ENCODE assay signal across 20 cellular contexts in the genomic region with DNA sequence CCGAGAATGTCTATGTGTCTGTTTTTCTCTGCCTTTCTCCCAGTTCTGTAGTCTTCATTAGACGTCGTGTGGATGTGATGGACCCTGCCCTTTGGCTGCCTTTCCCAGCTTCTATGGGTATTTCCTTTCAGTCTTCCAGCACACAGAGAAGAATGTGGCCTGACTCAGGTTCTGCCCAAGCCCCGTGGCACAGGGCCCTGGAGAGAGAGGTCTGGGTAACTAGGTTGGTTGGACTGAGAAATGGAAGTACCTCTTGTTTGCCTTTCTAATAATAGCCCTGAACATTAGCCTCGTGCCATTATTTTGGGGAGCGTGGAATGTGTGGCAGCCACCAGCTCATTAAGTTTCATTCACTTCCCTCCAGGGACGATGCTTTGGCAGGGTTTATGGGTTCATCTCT. TPM values are rescaled to one million over a fixed set of nuclear protein-coding genes. Genes with fewer than 3 reads are reported as not detected.
A peak's percentile ranks its signal among the peaks of the same experiment; 100 is the strongest.
DNase-seq lines count a peak whose midpoint lies in the region; ATAC-seq, FAIRE-seq and TF ChIP-seq lines count a peak whose summit lies in the region.
"Had no signal": no experiment of that assay in that cellular context is flagged by ENCODE, and none has a peak within 500 bp of the region (broad histone marks: within the 10 kb centered on the region; RNA-seq: fewer than 3 reads in every experiment).

No MANE protein-coding gene starts in this region.

- WGBS in HepG2 (ENCODE audit: low lambda C conversion rate) = 93% methylated on average over 7 of the region's 7 CpGs

- H3K9me3 ChIP-seq in CD8-positive, alpha-beta T cell (ENCODE audit: low read length) = no peaks in the 10 kb centered on the region
- no peaks in the 10 kb centered on the region for H3K9me3 ChIP-seq in HepG2 (ENCODE audit: low read length)

- H4K20me1 ChIP-seq in HepG2 (ENCODE audit: insufficient read depth, low read length) = no peaks in the 10 kb centered on the region

- intact Hi-C loops in CD8-positive, alpha-beta T cell (cut with DNase I, micrococcal nuclease) = no loop called here
- intact Hi-C loops in activated B cell treated with CpG ODN at 0.5 μM for 24 hours (cut with micrococcal nuclease) = loop anchor here (2.0 to 10.0 kb wide), 2 partner anchors 14 to 358 kb away; no protein-coding TSS in a partner anchor
- intact Hi-C loops in left ventricle myocardium superior (cut with micrococcal nuclease) = no loop called here
- intact Hi-C loops in HepG2 (cut with micrococcal nuclease; ENCODE audit: unreplicated experiment) = no loop called here

- no peaks in the 10 kb centered on the region for H3K27me3 Mint-ChIP-seq in CD8-positive, alpha-beta T cell (ENCODE audit: low read depth)
- H3K27me3 Mint-ChIP-seq in activated B cell treated with CpG ODN at 0.5 μM for 24 hours = no peaks in the 10 kb centered on the region

- no peak overlapping the region for H3K4me2 ChIP-seq in HepG2 (ENCODE audit: low read depth, low read length)

- H3K27ac ChIP-seq in CD8-positive, alpha-beta T cell (ENCODE audit: low read depth, low read length) = no peak overlapping the region
- no peak overlapping the region for H3K27ac ChIP-seq in HepG2 (ENCODE audit: extremely low read length, insufficient read depth, low read length)
- H3K27ac ChIP-seq: C4-2B had no signal

- no peaks in the 10 kb centered on the region for H3K27me3 ChIP-seq in CD8-positive, alpha-beta T cell (ENCODE audit: insufficient read depth, low read length)
- H3K27me3 ChIP-seq in HepG2 (ENCODE audit: control insufficient read depth in 1 of 2, insufficient read depth in 2 of 2, low read length in 2 of 2) = no peaks in the 10 kb centered on the region; a peak in 1 of 5 replicates

- H3K27ac Mint-ChIP-seq in CD8-positive, alpha-beta T cell = peak overlapping the region; percentile 82
- H3K27ac Mint-ChIP-seq in activated B cell treated with CpG ODN at 0.5 μM for 24 hours = peak overlapping the region; percentile 9

- peaks cover 66% of the 10 kb centered on the region for H3K4me1 Mint-ChIP-seq in CD8-positive, alpha-beta T cell (ENCODE audit: low read depth)
- peaks cover 69% of the 10 kb centered on the region for H3K4me1 Mint-ChIP-seq in activated B cell treated with CpG ODN at 0.5 μM for 24 hours

- peaks cover 3% of the 10 kb centered on the region for H3K36me3 ChIP-seq in CD8-positive, alpha-beta T cell (ENCODE audit: insufficient read depth, low read length)
- H3K36me3 ChIP-seq in HepG2 (replicated peaks in 1 of 2; ENCODE audit: control insufficient read depth in 1 of 2, insufficient read depth in 2 of 2, low read length in 2 of 2) = peaks cover 5 to 6% of the 10 kb centered on the region in 2 experiments; a peak in 4 of 5 replicates

- no peaks in the 10 kb centered on the region for H3K9me3 Mint-ChIP-seq in CD8-positive, alpha-beta T cell
- no peaks in the 10 kb centered on the region for H3K9me3 Mint-ChIP-seq in activated B cell treated with CpG ODN at 0.5 μM for 24 hours

- FAIRE-seq in HepG2 (lab: Jason Lieb, UNC) = no peak
- FAIRE-seq: endothelial cell of umbilical vein, G401.6 had no signal

- BruUV-seq in HepG2 (replicated peaks; lab: Mats Ljungman, UMichigan) = no TSS peak

- peaks cover 68% of the 10 kb centered on the region for H3K4me1 ChIP-seq in CD8-positive, alpha-beta T cell (ENCODE audit: insufficient read depth, low read length)
- peaks cover 67% of the 10 kb centered on the region for H3K4me1 ChIP-seq in HepG2 (ENCODE audit: insufficient read depth, low read length)

- H3K9ac ChIP-seq in HepG2 (ENCODE audit: insufficient read depth, low read depth, low read length) = no peak overlapping the region

- no peaks in the 10 kb centered on the region for H3K79me2 ChIP-seq in HepG2 (ENCODE audit: insufficient read depth, low read length)

- TF ChIP-seq EP300 in HepG2 (IDR thresholded peaks at IDR 0.05; ENCODE audit: low read depth in 2 of 2, low read length in 2 of 2) = no peak
- TF ChIP-seq EP300 in HepG2 (CRISPR knock-in tag; IDR thresholded peaks at IDR 0.05; ENCODE audit: borderline replicate concordance) = no peak

- no peak for TF ChIP-seq RAD21 in HepG2 (CRISPR knock-in tag; IDR thresholded peaks at IDR 0.05)

- ATAC-seq in CD8-positive, alpha-beta T cell = no peak
- no peak for ATAC-seq in activated B cell treated with CpG ODN at 0.5 μM for 24 hours (ENCODE audit: low read depth)
- peak; percentile 42 for ATAC-seq in left ventricle myocardium superior
- ATAC-seq in HG03025 (IDR thresholded peaks at IDR 0.05; ENCODE audit: low FRiP score, unreplicated experiment) = no peak
- ATAC-seq in HepG2 = no peak
- ATAC-seq: PC-3 had no signal

- no peak for DNase-seq in CD8-positive, alpha-beta T cell
- DNase-seq in activated B cell treated with CpG ODN at 0.5 μM for 24 hours = no peak
- peak; percentile 71 for DNase-seq in left ventricle myocardium superior
- DNase-seq in renal cortical epithelial cell (ENCODE audit: low read depth) = peak; percentile 25
- DNase-seq in HepG2 (ENCODE audit: low spot score) = no peak
- DNase-seq in AML-193 (lab: John Stamatoyannopoulos, UW) = no peak
- DNase-seq in COLO829 (ENCODE audit: low spot score) = no peak
- DNase-seq: activated CD4-positive, alpha-beta T cell treated with anti-CD3 and anti-CD28 coated beads for 1 hour; activated T-cell treated with anti-CD3 and anti-CD28 coated beads, Interleukin-2, amount 50 U/mL, for 48 hours; glutamatergic neuron; NCI-H1417; NCI-H510A; PC-3; stimulated activated CD4-positive, alpha-beta T cell treated with anti-CD3 and anti-CD28 coated beads, Interleukin-4, amount 100 ng/mL, for 1 hour; stimulated activated naive CD4-positive, alpha-beta T cell treated with Interleukin-2 at 50 U/mL for 16 hours; SW 1271 had no signal

- no peak overlapping the region for H2AFZ ChIP-seq in HepG2 (ENCODE audit: low read length)

- H3K4me3 ChIP-seq in CD8-positive, alpha-beta T cell (ENCODE audit: low read depth, low read length) = no peak overlapping the region
- H3K4me3 ChIP-seq in HepG2 (replicated peaks in 1 of 3; ENCODE audit: insufficient read depth in 1 of 3, low read depth in 2 of 3, low read length in 3 of 3) = no peak overlapping the region

- TF ChIP-seq POLR2A in HepG2 (IDR thresholded peaks at IDR 0.05; ENCODE audit: insufficient read depth in 1 of 2, low read depth in 2 of 2, low read length in 2 of 2) = no peak

- in situ Hi-C loops in HepG2 (cut with HindIII; ENCODE audit: extremely low pct_ligation_motif_present, low pct_unique_long_range_greater_than_20kb) = no loop called here

- POLR2A ChIA-PET in CD8-positive, alpha-beta T cell (lab: Charles Lee) = interaction anchor here (0.6 to 1.6 kb wide), 2 partner anchors 9 to 675 kb away, joined by 5 to 6 read pairs; no protein-coding TSS in a partner anchor
- POLR2A ChIA-PET in activated B cell treated with CpG ODN at 0.5 μM for 24 hours (lab: Charles Lee) (interaction anchor here (0.8 to 1.7 kb wide), 3 partner anchors 9 to 42 kb away, joined by 3 to 20 read pairs (median 4); no protein-coding TSS in a partner anchor), HepG2 (lab: Yijun Ruan, JAX) (no interaction called here)

- peaks cover 18% of the 10 kb centered on the region for H3K36me3 Mint-ChIP-seq in CD8-positive, alpha-beta T cell
- H3K36me3 Mint-ChIP-seq in activated B cell treated with CpG ODN at 0.5 μM for 24 hours (ENCODE audit: low read depth) = peaks cover 15% of the 10 kb centered on the region

- no peak overlapping the region for H3K4me3 Mint-ChIP-seq in CD8-positive, alpha-beta T cell
- H3K4me3 Mint-ChIP-seq in activated B cell treated with CpG ODN at 0.5 μM for 24 hours = no peak overlapping the region

- TF ChIP-seq CTCF in CD8-positive, alpha-beta T cell (IDR thresholded peaks at IDR 0.05) = no peak
- no peak for TF ChIP-seq CTCF in activated B cell treated with CpG ODN at 0.5 μM for 24 hours (IDR thresholded peaks at IDR 0.05)
- TF ChIP-seq CTCF in HepG2 (CRISPR knock-in tag; IDR thresholded peaks at IDR 0.05) = no peak

- CTCF ChIA-PET in CD8-positive, alpha-beta T cell (lab: Charles Lee) = interaction anchor here (0.7 to 2.8 kb wide), 3 partner anchors 9 to 42 kb away, joined by 3 to 18 read pairs (median 11); no protein-coding TSS in a partner anchor
- CTCF ChIA-PET in activated B cell treated with CpG ODN at 0.5 μM for 24 hours (lab: Charles Lee) = interaction anchor here (0.8 to 4.3 kb wide), 3 partner anchors 10 to 103 kb away, joined by 3 to 19 read pairs (median 4); no protein-coding TSS in a partner anchor
- CTCF ChIA-PET in HepG2 (lab: Yijun Ruan, JAX; ENCODE audit: low intra/inter-chr PET ratio, low total read pairs) = no interaction called here

RNA-seq across cellular contexts. Expression of a gene that starts 3.9 kb away (rescaled TPM):
- 10 to 100 TPM; 38.9 to 39.3 TPM for total RNA-seq in CD8-positive, alpha-beta T cell
- 12.5 and 13.6 TPM in 2 replicates for total RNA-seq in activated B cell treated with CpG ODN at 0.5 μM for 24 hours
- total RNA-seq in left ventricle myocardium superior = 25.9 TPM
- 5.0 and 8.2 TPM in 2 replicates for total RNA-seq in renal cortical epithelial cell
- total RNA-seq in HepG2 (2016; rRNA removed; fragmentation: Illumina TruSeq; extraction: Trizol) = 2.2 and 3.0 TPM in 2 replicates
- 0.40 and 0.79 TPM in 2 replicates for total RNA-seq in HepG2 (2016; cell fraction: cytosol; rRNA removed; fragmentation: Illumina TruSeq; extraction: Trizol; ENCODE audit: low read depth)
- total RNA-seq in HepG2 (2016; cell fraction: insoluble cytoplasmic fraction; rRNA removed; fragmentation: Illumina TruSeq; extraction: Trizol) = 1.9 and 2.6 TPM in 2 replicates
- 1.6 and 1.8 TPM in 2 replicates for total RNA-seq in HepG2 (2016; cell fraction: membrane; rRNA removed; fragmentation: Illumina TruSeq; extraction: Trizol)
- 3.4 and 3.8 TPM in 2 replicates for total RNA-seq in HepG2 (2016; cell fraction: nucleus; rRNA removed; fragmentation: Illumina TruSeq; extraction: Trizol)
- 2.4 and 2.9 TPM in 2 replicates for polyA plus RNA-seq in HepG2 (2011; rRNA removed)
- 1.2 and 1.3 TPM in 2 replicates for polyA plus RNA-seq in HepG2 (2011; cell fraction: cytosol; rRNA removed)
- polyA plus RNA-seq in HepG2 (2011; cell fraction: nucleus; rRNA removed) = 4.7 and 5.1 TPM in 2 replicates
- 2.9 and 4.3 TPM in 2 replicates for polyA plus RNA-seq in HepG2 (2012)
- 0.14 and 0.19 TPM in 2 replicates for polyA plus RNA-seq in HepG2 (2016; cell fraction: cytosol; fragmentation: Illumina TruSeq; extraction: Trizol; ENCODE audit: low read depth)
- 2.9 and 3.1 TPM in 2 replicates for polyA plus RNA-seq in HepG2 (2016; cell fraction: insoluble cytoplasmic fraction; fragmentation: Illumina TruSeq; extraction: Trizol; ENCODE audit: low read depth)
- polyA plus RNA-seq in HepG2 (2016; cell fraction: membrane; fragmentation: Illumina TruSeq; extraction: Trizol; ENCODE audit: low read depth) = 0.69 and 0.73 TPM in 2 replicates
- polyA plus RNA-seq in HepG2 (2016; cell fraction: nucleus; fragmentation: Illumina TruSeq; extraction: Trizol; ENCODE audit: insufficient read depth, low read depth) = 6.6 and 7.8 TPM in 2 replicates
- polyA minus RNA-seq in HepG2 (2011; rRNA and poly(A)+ RNA removed; ENCODE audit: low replicate concordance) = 4.0 and 8.3 TPM in 2 replicates
- 1.7 and 1.9 TPM in 2 replicates for polyA minus RNA-seq in HepG2 (2011; cell fraction: cytosol; rRNA and poly(A)+ RNA removed)
- polyA minus RNA-seq in HepG2 (2011; cell fraction: nucleus; rRNA and poly(A)+ RNA removed) = 2.8 and 3.6 TPM in 2 replicates

RNA-seq across cellular contexts. Expression of a gene that starts 29.8 kb away (rescaled TPM):
- 1 to 10 TPM; 1.8 to 2.8 TPM for total RNA-seq in CD8-positive, alpha-beta T cell
- total RNA-seq in activated B cell treated with CpG ODN at 0.5 μM for 24 hours (0.11 and 0.29 TPM in 2 replicates), left ventricle myocardium superior (6.9 TPM), renal cortical epithelial cell (0.17 and 0.30 TPM in 2 replicates), HepG2 (2016; rRNA removed; fragmentation: Illumina TruSeq; extraction: Trizol) (not detected in 2 replicates)
- total RNA-seq in HepG2 (2016; cell fraction: cytosol; rRNA removed; fragmentation: Illumina TruSeq; extraction: Trizol; ENCODE audit: low read depth) = not detected in 2 replicates
- not detected in 2 replicates for total RNA-seq in HepG2 (2016; cell fraction: insoluble cytoplasmic fraction; rRNA removed; fragmentation: Illumina TruSeq; extraction: Trizol)
- not detected in 2 replicates for total RNA-seq in HepG2 (2016; cell fraction: membrane; rRNA removed; fragmentation: Illumina TruSeq; extraction: Trizol)
- not detected in 2 replicates for total RNA-seq in HepG2 (2016; cell fraction: nucleus; rRNA removed; fragmentation: Illumina TruSeq; extraction: Trizol)
- polyA plus RNA-seq in HepG2 (2011; rRNA removed) = not detected in 2 replicates
- not detected in 2 replicates for polyA plus RNA-seq in HepG2 (2011; cell fraction: cytosol; rRNA removed)
- not detected in 2 replicates for polyA plus RNA-seq in HepG2 (2011; cell fraction: nucleus; rRNA removed)
- polyA plus RNA-seq in HepG2 (2012) = not detected in 2 replicates
- polyA plus RNA-seq in HepG2 (2016; cell fraction: cytosol; fragmentation: Illumina TruSeq; extraction: Trizol; ENCODE audit: low read depth) = not detected in 2 replicates
- polyA plus RNA-seq in HepG2 (2016; cell fraction: insoluble cytoplasmic fraction; fragmentation: Illumina TruSeq; extraction: Trizol; ENCODE audit: low read depth) = not detected in 2 replicates
- not detected in 2 replicates for polyA plus RNA-seq in HepG2 (2016; cell fraction: membrane; fragmentation: Illumina TruSeq; extraction: Trizol; ENCODE audit: low read depth)
- not detected in 2 replicates for polyA plus RNA-seq in HepG2 (2016; cell fraction: nucleus; fragmentation: Illumina TruSeq; extraction: Trizol; ENCODE audit: insufficient read depth, low read depth)
- polyA minus RNA-seq in HepG2 (2011; rRNA and poly(A)+ RNA removed; ENCODE audit: low replicate concordance) = not detected in 2 replicates
- not detected in 2 replicates for polyA minus RNA-seq in HepG2 (2011; cell fraction: cytosol; rRNA and poly(A)+ RNA removed)
- not detected in 2 replicates for polyA minus RNA-seq in HepG2 (2011; cell fraction: nucleus; rRNA and poly(A)+ RNA removed)
- total RNA-seq: PC-3 had no signal

RNA-seq across cellular contexts. Expression of a gene that starts 45.7 kb away (rescaled TPM):
- total RNA-seq in CD8-positive, alpha-beta T cell = 100 to 1,000 TPM; 126 to 130 TPM
- total RNA-seq in activated B cell treated with CpG ODN at 0.5 μM for 24 hours (27.9 and 35.8 TPM in 2 replicates), left ventricle myocardium superior (18.7 TPM), renal cortical epithelial cell (41.6 and 44.6 TPM in 2 replicates), HepG2 (2016; rRNA removed; fragmentation: Illumina TruSeq; extraction: Trizol) (28.4 and 33.8 TPM in 2 replicates)
- 3.8 and 4.0 TPM in 2 replicates for total RNA-seq in HepG2 (2016; cell fraction: cytosol; rRNA removed; fragmentation: Illumina TruSeq; extraction: Trizol; ENCODE audit: low read depth)
- 28.8 and 35.2 TPM in 2 replicates for total RNA-seq in HepG2 (2016; cell fraction: insoluble cytoplasmic fraction; rRNA removed; fragmentation: Illumina TruSeq; extraction: Trizol)
- total RNA-seq in HepG2 (2016; cell fraction: membrane; rRNA removed; fragmentation: Illumina TruSeq; extraction: Trizol) = 10.9 and 13.5 TPM in 2 replicates
- 19.3 and 24.6 TPM in 2 replicates for total RNA-seq in HepG2 (2016; cell fraction: nucleus; rRNA removed; fragmentation: Illumina TruSeq; extraction: Trizol)
- polyA plus RNA-seq in HepG2 (2011; rRNA removed) = 17.7 and 24.4 TPM in 2 replicates
- polyA plus RNA-seq in HepG2 (2011; cell fraction: cytosol; rRNA removed) = 23.1 and 25.7 TPM in 2 replicates
- 23.3 and 25.9 TPM in 2 replicates for polyA plus RNA-seq in HepG2 (2011; cell fraction: nucleus; rRNA removed)
- polyA plus RNA-seq in HepG2 (2012) = 13.2 and 15.4 TPM in 2 replicates
- polyA plus RNA-seq in HepG2 (2016; cell fraction: cytosol; fragmentation: Illumina TruSeq; extraction: Trizol; ENCODE audit: low read depth) = 1.1 and 1.3 TPM in 2 replicates
- 29.8 and 32.2 TPM in 2 replicates for polyA plus RNA-seq in HepG2 (2016; cell fraction: insoluble cytoplasmic fraction; fragmentation: Illumina TruSeq; extraction: Trizol; ENCODE audit: low read depth)
- 3.2 and 4.2 TPM in 2 replicates for polyA plus RNA-seq in HepG2 (2016; cell fraction: membrane; fragmentation: Illumina TruSeq; extraction: Trizol; ENCODE audit: low read depth)
- 25.5 and 30.5 TPM in 2 replicates for polyA plus RNA-seq in HepG2 (2016; cell fraction: nucleus; fragmentation: Illumina TruSeq; extraction: Trizol; ENCODE audit: insufficient read depth, low read depth)
- polyA minus RNA-seq in HepG2 (2011; rRNA and poly(A)+ RNA removed; ENCODE audit: low replicate concordance) = 23.1 and 37.5 TPM in 2 replicates
- 20.2 and 23.5 TPM in 2 replicates for polyA minus RNA-seq in HepG2 (2011; cell fraction: cytosol; rRNA and poly(A)+ RNA removed)
- polyA minus RNA-seq in HepG2 (2011; cell fraction: nucleus; rRNA and poly(A)+ RNA removed) = 20.9 and 33.4 TPM in 2 replicates

Comparison
In these comparisons a context has a peak if more than half of its experiments do, and no peak if none do; other contexts are left out.
1. DNase-seq: peak in left ventricle myocardium superior (single experiment) and renal cortical epithelial cell (single experiment); none in CD8-positive, alpha-beta T cell (0 of 7), activated B cell treated with CpG ODN at 0.5 μM for 24 hours (single experiment), HepG2 (single experiment), AML-193 (0 of 2) and COLO829 (single experiment).